ENCODE assay signal across 22 cellular contexts in the genomic region with DNA sequence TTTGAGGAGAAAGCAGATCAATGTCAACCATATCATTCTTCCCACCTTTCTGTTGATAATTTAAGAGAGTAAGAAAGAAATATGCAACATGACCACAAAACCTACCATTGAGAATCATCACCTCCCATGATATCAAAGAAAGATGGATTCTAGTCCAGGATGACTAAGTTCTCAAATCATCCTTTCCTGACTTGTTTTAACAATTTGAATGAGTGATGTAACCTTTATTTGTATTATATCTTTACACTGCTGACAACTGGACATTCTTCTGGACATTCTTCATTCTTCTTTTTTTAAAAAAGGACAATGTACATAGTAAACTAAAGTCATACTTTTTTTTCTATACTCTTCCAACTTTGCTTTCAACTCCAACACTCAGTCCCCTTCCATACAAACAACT. TPM values are rescaled to one million over a fixed set of nuclear protein-coding genes. Genes with fewer than 3 reads are reported as not detected.
"Had no signal": no experiment of that assay in that cellular context is flagged by ENCODE, and none has a peak within 500 bp of the region (broad histone marks: within the 10 kb centered on the region; RNA-seq: fewer than 3 reads in every experiment).

No MANE protein-coding gene starts in this region.

- H3K4me3 ChIP-seq: ascending aorta, hepatocyte, left ventricle myocardium inferior, right atrium auricular region, suprapubic skin had no signal

- H3K27me3 ChIP-seq: ascending aorta, hepatocyte, right atrium auricular region, suprapubic skin had no signal

- H3K4me2 ChIP-seq: hepatocyte had no signal

- H3K79me2 ChIP-seq: hepatocyte had no signal

- H3K9me3 Mint-ChIP-seq: endodermal cell; memory B cell; nephron; stimulated activated naive CD8-positive, alpha-beta T cell treated with anti-CD3 and anti-CD28 coated beads, Interleukin-15, Interleukin-2, amounts not matched to agents 100 ng/mL and 50 ng/mL, for 24 hours had no signal

- H3K9me3 ChIP-seq: ascending aorta, left ventricle myocardium inferior, right atrium auricular region, suprapubic skin had no signal

- H2AFZ ChIP-seq: hepatocyte had no signal

- H3K4me1 ChIP-seq: ascending aorta, right atrium auricular region, suprapubic skin had no signal

- FAIRE-seq: keratinocyte, small intestine had no signal

- ATAC-seq: activated CD8-positive, alpha-beta memory T cell treated with anti-CD3 and anti-CD28 coated beads, Interleukin-2, amount 10 ng/mL, durations not matched to agents 7 days and 5 days; Right ventricle myocardium inferior had no signal

- H3K4me1 Mint-ChIP-seq: endodermal cell, memory B cell, nephron had no signal

- H3K27ac ChIP-seq: ascending aorta, hepatocyte, left ventricle myocardium inferior, right atrium auricular region, suprapubic skin had no signal

- DNase-seq: activated CD8-positive, alpha-beta memory T cell treated with anti-CD3 and anti-CD28 coated beads, Interleukin-2, amount 10 ng/mL, durations not matched to agents 7 days and 5 days; activated gamma-delta T cell treated with Interleukin-2 at 50 U/mL for 16 hours; activated T-cell treated with anti-CD3 and anti-CD28 coated beads, Interleukin-2, amount 50 U/mL, for 48 hours; dermis blood vessel endothelial cell; endodermal cell; left ventricle myocardium inferior; nucleus accumbens; small intestine; stimulated activated CD4-positive, alpha-beta T cell treated with anti-CD3 and anti-CD28 coated beads, Interleukin-4, amount 100 ng/mL, for 4 hours; stimulated activated CD8-positive, alpha-beta memory T cell treated with anti-CD3 and anti-CD28 coated beads, Interleukin-4, amount 100 ng/mL, for 48 hours; trophoblast cell had no signal

- H3K27ac Mint-ChIP-seq: nephron had no signal

- H3K27me3 Mint-ChIP-seq: activated CD8-positive, alpha-beta memory T cell treated with anti-CD3 and anti-CD28 coated beads, Interleukin-2, amount 10 ng/mL, durations not matched to agents 7 days and 5 days; memory B cell; progenitor cell of endocrine pancreas; stimulated activated naive CD8-positive, alpha-beta T cell treated with anti-CD3 and anti-CD28 coated beads, Interleukin-15, Interleukin-2, amounts not matched to agents 100 ng/mL and 50 ng/mL, for 24 hours had no signal

- H3K4me3 Mint-ChIP-seq: activated CD8-positive, alpha-beta memory T cell treated with anti-CD3 and anti-CD28 coated beads, Interleukin-2, amount 10 ng/mL, durations not matched to agents 7 days and 5 days; endodermal cell; memory B cell; nephron; stimulated activated naive CD8-positive, alpha-beta T cell treated with anti-CD3 and anti-CD28 coated beads, Interleukin-15, Interleukin-2, amounts not matched to agents 100 ng/mL and 50 ng/mL, for 24 hours had no signal

RNA-seq across cellular contexts. Expression of a gene that starts 36.4 kb away (rescaled TPM):
- total RNA-seq: activated CD8-positive, alpha-beta memory T cell treated with anti-CD3 and anti-CD28 coated beads, Interleukin-2, amount 10 ng/mL, durations not matched to agents 7 days and 5 days; T-helper 2 cell treated with Interferon-gamma antibody and Interleukin-4, amounts not matched to agents 100 ng/mL and 5 ng/mL, for 36 hours had no signal
